Comparison of ENCODE assay signal across 1 cellular context in the genomic region with DNA sequence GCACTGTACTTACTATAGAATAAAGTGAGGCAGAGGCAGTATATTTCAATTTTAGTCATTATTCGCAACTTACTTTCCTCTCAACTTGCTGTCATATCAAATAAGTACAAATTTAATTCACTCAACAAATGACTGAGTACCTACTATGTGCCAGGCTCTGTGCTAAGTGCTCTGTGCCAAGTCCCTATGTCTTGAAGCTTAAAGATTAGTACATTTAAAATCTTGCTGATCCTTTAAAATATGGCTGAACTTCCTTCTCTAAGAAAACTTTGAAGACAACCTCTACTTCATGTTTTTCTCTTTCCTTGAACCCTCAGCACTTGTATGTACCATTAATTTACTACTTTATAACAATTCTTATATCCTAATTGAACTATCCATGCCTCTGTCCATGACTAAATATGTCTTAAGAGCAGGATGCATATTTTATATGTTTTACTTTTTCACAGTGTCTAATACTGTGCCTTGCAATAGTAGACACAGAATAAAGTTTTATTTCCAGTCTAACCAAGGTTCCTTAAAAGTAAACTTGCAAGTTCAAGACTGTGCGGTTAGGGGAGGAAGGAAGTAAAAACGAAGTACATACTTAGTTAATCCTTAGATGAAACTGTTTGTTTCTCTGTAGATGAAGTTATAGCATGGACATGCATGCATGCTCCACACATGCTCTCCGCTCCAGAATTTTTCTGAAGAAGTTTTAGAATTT.
TF ChIP-seq lines count a peak whose summit lies in the region.

No MANE protein-coding gene starts in this region.

TF ChIP-seq in K562, 482 proteins besides CTCF, POLR2A, EP300 and RAD21 (continues in another document):
- no peak for TF ChIP-seq KAT2B (IDR thresholded peaks at IDR 0.05; ENCODE audit: low read depth, low read length)
- TF ChIP-seq RREB1 (CRISPR knock-in tag; IDR thresholded peaks at IDR 0.05) = no peak
- no peak for TF ChIP-seq NR0B1 (IDR thresholded peaks at IDR 0.05; ENCODE audit: partially characterized antibody)
- TF ChIP-seq ARID3B (CRISPR knock-in tag; IDR thresholded peaks at IDR 0.05; ENCODE audit: borderline replicate concordance) = no peak
- TF ChIP-seq L3MBTL2 (IDR thresholded peaks at IDR 0.05) = no peak
- TF ChIP-seq, protein P1, sequence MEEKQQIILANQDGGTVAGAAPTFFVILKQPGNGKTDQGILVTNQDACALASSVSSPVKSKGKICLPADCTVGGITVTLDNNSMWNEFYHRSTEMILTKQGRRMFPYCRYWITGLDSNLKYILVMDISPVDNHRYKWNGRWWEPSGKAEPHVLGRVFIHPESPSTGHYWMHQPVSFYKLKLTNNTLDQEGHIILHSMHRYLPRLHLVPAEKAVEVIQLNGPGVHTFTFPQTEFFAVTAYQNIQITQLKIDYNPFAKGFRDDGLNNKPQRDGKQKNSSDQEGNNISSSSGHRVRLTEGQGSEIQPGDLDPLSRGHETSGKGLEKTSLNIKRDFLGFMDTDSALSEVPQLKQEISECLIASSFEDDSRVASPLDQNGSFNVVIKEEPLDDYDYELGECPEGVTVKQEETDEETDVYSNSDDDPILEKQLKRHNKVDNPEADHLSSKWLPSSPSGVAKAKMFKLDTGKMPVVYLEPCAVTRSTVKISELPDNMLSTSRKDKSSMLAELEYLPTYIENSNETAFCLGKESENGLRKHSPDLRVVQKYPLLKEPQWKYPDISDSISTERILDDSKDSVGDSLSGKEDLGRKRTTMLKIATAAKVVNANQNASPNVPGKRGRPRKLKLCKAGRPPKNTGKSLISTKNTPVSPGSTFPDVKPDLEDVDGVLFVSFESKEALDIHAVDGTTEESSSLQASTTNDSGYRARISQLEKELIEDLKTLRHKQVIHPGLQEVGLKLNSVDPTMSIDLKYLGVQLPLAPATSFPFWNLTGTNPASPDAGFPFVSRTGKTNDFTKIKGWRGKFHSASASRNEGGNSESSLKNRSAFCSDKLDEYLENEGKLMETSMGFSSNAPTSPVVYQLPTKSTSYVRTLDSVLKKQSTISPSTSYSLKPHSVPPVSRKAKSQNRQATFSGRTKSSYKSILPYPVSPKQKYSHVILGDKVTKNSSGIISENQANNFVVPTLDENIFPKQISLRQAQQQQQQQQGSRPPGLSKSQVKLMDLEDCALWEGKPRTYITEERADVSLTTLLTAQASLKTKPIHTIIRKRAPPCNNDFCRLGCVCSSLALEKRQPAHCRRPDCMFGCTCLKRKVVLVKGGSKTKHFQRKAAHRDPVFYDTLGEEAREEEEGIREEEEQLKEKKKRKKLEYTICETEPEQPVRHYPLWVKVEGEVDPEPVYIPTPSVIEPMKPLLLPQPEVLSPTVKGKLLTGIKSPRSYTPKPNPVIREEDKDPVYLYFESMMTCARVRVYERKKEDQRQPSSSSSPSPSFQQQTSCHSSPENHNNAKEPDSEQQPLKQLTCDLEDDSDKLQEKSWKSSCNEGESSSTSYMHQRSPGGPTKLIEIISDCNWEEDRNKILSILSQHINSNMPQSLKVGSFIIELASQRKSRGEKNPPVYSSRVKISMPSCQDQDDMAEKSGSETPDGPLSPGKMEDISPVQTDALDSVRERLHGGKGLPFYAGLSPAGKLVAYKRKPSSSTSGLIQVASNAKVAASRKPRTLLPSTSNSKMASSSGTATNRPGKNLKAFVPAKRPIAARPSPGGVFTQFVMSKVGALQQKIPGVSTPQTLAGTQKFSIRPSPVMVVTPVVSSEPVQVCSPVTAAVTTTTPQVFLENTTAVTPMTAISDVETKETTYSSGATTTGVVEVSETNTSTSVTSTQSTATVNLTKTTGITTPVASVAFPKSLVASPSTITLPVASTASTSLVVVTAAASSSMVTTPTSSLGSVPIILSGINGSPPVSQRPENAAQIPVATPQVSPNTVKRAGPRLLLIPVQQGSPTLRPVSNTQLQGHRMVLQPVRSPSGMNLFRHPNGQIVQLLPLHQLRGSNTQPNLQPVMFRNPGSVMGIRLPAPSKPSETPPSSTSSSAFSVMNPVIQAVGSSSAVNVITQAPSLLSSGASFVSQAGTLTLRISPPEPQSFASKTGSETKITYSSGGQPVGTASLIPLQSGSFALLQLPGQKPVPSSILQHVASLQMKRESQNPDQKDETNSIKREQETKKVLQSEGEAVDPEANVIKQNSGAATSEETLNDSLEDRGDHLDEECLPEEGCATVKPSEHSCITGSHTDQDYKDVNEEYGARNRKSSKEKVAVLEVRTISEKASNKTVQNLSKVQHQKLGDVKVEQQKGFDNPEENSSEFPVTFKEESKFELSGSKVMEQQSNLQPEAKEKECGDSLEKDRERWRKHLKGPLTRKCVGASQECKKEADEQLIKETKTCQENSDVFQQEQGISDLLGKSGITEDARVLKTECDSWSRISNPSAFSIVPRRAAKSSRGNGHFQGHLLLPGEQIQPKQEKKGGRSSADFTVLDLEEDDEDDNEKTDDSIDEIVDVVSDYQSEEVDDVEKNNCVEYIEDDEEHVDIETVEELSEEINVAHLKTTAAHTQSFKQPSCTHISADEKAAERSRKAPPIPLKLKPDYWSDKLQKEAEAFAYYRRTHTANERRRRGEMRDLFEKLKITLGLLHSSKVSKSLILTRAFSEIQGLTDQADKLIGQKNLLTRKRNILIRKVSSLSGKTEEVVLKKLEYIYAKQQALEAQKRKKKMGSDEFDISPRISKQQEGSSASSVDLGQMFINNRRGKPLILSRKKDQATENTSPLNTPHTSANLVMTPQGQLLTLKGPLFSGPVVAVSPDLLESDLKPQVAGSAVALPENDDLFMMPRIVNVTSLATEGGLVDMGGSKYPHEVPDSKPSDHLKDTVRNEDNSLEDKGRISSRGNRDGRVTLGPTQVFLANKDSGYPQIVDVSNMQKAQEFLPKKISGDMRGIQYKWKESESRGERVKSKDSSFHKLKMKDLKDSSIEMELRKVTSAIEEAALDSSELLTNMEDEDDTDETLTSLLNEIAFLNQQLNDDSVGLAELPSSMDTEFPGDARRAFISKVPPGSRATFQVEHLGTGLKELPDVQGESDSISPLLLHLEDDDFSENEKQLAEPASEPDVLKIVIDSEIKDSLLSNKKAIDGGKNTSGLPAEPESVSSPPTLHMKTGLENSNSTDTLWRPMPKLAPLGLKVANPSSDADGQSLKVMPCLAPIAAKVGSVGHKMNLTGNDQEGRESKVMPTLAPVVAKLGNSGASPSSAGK (IDR thresholded peaks at IDR 0.05) = peak; percentile 76
- no peak for TF ChIP-seq CHD1 (IDR thresholded peaks at IDR 0.05; ENCODE audit: low read length)
- TF ChIP-seq EWSR1 (IDR thresholded peaks at IDR 0.05; ENCODE audit: borderline replicate concordance, low read depth, partially characterized antibody) = no peak
- no peak for TF ChIP-seq KLF1 (tag; IDR thresholded peaks at IDR 0.05)
- TF ChIP-seq, protein P2, sequence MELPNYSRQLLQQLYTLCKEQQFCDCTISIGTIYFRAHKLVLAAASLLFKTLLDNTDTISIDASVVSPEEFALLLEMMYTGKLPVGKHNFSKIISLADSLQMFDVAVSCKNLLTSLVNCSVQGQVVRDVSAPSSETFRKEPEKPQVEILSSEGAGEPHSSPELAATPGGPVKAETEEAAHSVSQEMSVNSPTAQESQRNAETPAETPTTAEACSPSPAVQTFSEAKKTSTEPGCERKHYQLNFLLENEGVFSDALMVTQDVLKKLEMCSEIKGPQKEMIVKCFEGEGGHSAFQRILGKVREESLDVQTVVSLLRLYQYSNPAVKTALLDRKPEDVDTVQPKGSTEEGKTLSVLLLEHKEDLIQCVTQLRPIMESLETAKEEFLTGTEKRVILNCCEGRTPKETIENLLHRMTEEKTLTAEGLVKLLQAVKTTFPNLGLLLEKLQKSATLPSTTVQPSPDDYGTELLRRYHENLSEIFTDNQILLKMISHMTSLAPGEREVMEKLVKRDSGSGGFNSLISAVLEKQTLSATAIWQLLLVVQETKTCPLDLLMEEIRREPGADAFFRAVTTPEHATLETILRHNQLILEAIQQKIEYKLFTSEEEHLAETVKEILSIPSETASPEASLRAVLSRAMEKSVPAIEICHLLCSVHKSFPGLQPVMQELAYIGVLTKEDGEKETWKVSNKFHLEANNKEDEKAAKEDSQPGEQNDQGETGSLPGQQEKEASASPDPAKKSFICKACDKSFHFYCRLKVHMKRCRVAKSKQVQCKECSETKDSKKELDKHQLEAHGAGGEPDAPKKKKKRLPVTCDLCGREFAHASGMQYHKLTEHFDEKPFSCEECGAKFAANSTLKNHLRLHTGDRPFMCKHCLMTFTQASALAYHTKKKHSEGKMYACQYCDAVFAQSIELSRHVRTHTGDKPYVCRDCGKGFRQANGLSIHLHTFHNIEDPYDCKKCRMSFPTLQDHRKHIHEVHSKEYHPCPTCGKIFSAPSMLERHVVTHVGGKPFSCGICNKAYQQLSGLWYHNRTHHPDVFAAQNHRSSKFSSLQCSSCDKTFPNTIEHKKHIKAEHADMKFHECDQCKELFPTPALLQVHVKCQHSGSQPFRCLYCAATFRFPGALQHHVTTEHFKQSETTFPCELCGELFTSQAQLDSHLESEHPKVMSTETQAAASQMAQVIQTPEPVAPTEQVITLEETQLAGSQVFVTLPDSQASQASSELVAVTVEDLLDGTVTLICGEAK (IDR thresholded peaks at IDR 0.05) = peak; percentile 91
- TF ChIP-seq, protein P2 (CRISPR knock-in tag; IDR thresholded peaks at IDR 0.05) = peak; percentile 95
- TF ChIP-seq SMARCA5 (IDR thresholded peaks at IDR 0.05) = 0 out of 2 replicates have a peak, but pooled peaks have one; percentile 26
- TF ChIP-seq MTA1 (IDR thresholded peaks at IDR 0.05; ENCODE audit: borderline replicate concordance) = no peak
